Comparison of ENCODE assay signal across 8 cellular contexts in the genomic region with DNA sequence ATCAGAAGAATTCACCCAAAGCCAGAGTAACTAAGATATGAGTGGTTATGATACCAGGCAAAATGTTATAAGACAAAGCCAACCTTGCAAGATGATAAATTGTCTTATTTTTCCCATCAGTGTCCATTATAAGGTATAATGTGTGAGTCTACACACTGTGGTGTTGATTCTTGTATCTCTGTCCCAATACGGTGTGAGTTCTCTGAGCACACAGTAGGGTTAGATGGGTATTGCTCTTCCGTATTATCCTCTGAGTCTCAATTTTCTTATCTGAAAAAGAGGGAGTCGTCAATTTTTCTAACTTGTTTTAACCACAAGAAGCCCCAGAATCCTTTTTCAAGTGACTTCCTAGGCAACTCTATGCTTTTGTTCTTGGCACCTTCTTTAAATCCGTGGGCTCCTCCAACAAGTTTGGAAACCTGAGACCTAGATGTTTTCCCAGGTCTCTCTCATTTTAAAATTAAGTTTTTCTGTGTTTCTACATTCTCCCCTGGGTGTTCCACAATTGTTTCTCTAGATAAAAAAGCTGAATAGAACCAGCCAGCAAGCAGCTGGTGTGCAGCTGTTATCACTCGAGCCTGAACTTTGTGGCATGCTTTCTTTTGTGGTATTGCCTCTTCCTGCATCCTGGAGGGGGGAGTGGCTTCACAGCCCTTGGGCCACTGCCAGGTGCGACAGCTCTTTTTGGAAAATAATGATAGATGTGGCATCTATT.
DNase-seq lines count a peak whose midpoint lies in the region; ATAC-seq and TF ChIP-seq lines count a peak whose summit lies in the region.

No MANE protein-coding gene starts in this region.

- H4K20me1 ChIP-seq in KMS-11 (ENCODE audit: insufficient read depth) = no peaks in the 10 kb centered on the region

- peak; percentile 97 for ATAC-seq in GM21723 (IDR thresholded peaks at IDR 0.05; ENCODE audit: unreplicated experiment)

- no peak overlapping the region for H3K4me3 ChIP-seq in GM06990 (replicated peaks; ENCODE audit: low read depth, low read length)
- no peak overlapping the region for H3K4me3 ChIP-seq in KMS-11 (IDR thresholded peaks at IDR 0.05; ENCODE audit: insufficient read depth, low read depth, low read length)

- TF ChIP-seq CTCF in GM06990 (IDR thresholded peaks at IDR 0.05; ENCODE audit: insufficient read depth, low read length, poor library complexity, severe bottlenecking) (no peak), KMS-11 (conservative IDR thresholded peaks at IDR 0.05; ENCODE audit: low read depth, low read length) (no peak)

- peaks cover 70% of the 10 kb centered on the region for H3K4me1 ChIP-seq in KMS-11 (ENCODE audit: low read depth, poor library complexity, severe bottlenecking)

- H2AFZ ChIP-seq in KMS-11 (ENCODE audit: low read depth) = peak overlapping the region; percentile 10; the same call in 1 of the 2 replicates

- DNase-seq in GM06990 (ENCODE audit: extremely low read depth, insufficient read length) (peak; percentile 20), UCSD-AML1 (lab: John Stamatoyannopoulos, UW; ENCODE audit: unreplicated experiment) (peak; percentile 21), foreskin melanocyte (peak; percentile 5), kidney glomerular epithelial cell (lab: John Stamatoyannopoulos, UW) (no peak), NOMO-1 (lab: John Stamatoyannopoulos, UW; ENCODE audit: unreplicated experiment in 2 of 2) (no peak), amygdala (lab: John Stamatoyannopoulos, UW) (no peak)

- H3K27ac ChIP-seq in KMS-11 = peak overlapping the region; percentile 75

- H3K27me3 ChIP-seq in GM06990 (replicated peaks; ENCODE audit: control insufficient read depth, insufficient read depth, low read length) (no peaks in the 10 kb centered on the region), KMS-11 (ENCODE audit: insufficient read depth, low read depth) (no peaks in the 10 kb centered on the region)

- no peaks in the 10 kb centered on the region for H3K36me3 ChIP-seq in GM06990 (ENCODE audit: control insufficient read depth, insufficient read depth, low read length)
- H3K36me3 ChIP-seq in KMS-11 (ENCODE audit: insufficient read depth) = no peaks in the 10 kb centered on the region

- peaks cover 69% of the 10 kb centered on the region for H3K79me2 ChIP-seq in KMS-11 (ENCODE audit: insufficient read depth, low read depth)

- peak overlapping the region; percentile 79 for H3K4me2 ChIP-seq in KMS-11

- H3K9ac ChIP-seq in KMS-11 = peak overlapping the region; percentile 23; the same call in 1 of the 2 replicates

Comparison
In these comparisons a context has a peak if more than half of its experiments do, and no peak if none do; other contexts are left out.
1. DNase-seq: peak in GM06990 (single experiment), UCSD-AML1 (single experiment) and foreskin melanocyte (single experiment); none in kidney glomerular epithelial cell (single experiment), NOMO-1 (0 of 2) and amygdala (0 of 56).